In the genomic region with DNA sequence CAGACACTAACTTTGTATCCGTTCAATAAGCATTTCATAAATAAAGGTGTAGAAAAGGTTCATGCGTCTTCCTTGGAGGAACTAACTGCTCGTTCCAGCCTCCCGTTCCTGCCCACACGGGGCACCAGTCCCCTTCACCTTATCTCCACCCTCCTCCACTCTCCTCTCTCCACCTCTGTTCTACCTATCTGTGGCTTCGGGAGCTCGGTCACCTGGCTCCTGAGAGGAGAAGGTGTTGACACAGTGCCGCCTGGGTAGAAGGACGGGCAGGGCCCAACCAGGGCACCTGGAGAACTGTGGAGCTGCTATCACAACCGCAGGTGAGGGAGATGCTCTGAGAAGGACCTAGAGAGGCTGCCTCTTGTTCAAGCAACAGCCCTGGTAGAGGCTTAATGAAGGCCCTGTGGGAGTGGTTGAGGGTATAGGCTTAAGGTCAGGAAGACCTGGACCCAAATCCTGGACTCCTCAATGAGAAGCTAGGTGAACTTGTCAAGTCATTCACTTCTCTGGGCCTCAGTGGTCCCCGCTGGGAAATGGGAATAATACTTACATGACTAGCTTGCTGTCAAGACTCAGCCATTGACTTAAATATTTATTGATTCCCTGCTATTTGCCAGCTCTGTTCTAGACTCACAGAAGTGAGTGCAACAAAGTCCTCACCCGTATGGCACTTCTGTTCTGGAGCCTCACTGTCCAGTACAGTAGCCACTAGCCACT, we compare ENCODE assay signal across 22 cellular contexts. TPM values are rescaled to one million over a fixed set of nuclear protein-coding genes. Genes with fewer than 3 reads are reported as not detected.
A peak's percentile ranks its signal among the peaks of the same experiment; 100 is the strongest.
DNase-seq lines count a peak whose midpoint lies in the region; ATAC-seq, FAIRE-seq and TF ChIP-seq lines count a peak whose summit lies in the region.
"Had no signal": no experiment of that assay in that cellular context is flagged by ENCODE, and none has a peak within 500 bp of the region (broad histone marks: within the 10 kb centered on the region; RNA-seq: fewer than 3 reads in every experiment).

No MANE protein-coding gene starts in this region.

- CTCF ChIA-PET in K562 (lab: Yijun Ruan, JAX; ENCODE audit: low intra/inter-chr PET ratio): no interaction called here

- no peak overlapping the region for H3K56ac ChIP-seq in H9 (ENCODE audit: insufficient read length, low read depth, low read length)

- H3K9me1 ChIP-seq in K562 (ENCODE audit: control insufficient read depth, insufficient read depth, low read length): peaks cover 2% of the 10 kb centered on the region

- intact Hi-C loops in K562 (cut with micrococcal nuclease): no loop called here

- H4K8ac ChIP-seq in H9 (replicated peaks; ENCODE audit: insufficient read length, low read depth, low read length): no peak overlapping the region

- no peaks in the 10 kb centered on the region for H3K23me2 ChIP-seq in H9 (ENCODE audit: insufficient read length, low read depth, low read length, poor library complexity, severe bottlenecking)

- no peak overlapping the region for H2BK120ac ChIP-seq in H9 (ENCODE audit: low read depth, low read length, poor library complexity, severe bottlenecking)

- H3K4me3 Mint-ChIP-seq in H9 (no peak overlapping the region), nephron progenitor cell (no peak overlapping the region)
- H3K4me3 Mint-ChIP-seq: CD14-positive monocyte, T-cell had no signal

- H3K36me3 Mint-ChIP-seq in H9 (ENCODE audit: insufficient read depth in 1 of 3, low read depth in 3 of 3): peaks cover 8 to 19% (median 19%) of the 10 kb centered on the region in 3 experiments
- H3K36me3 Mint-ChIP-seq in nephron progenitor cell (ENCODE audit: low read depth): peaks cover 10% of the 10 kb centered on the region

- no peak overlapping the region for H4K91ac ChIP-seq in H9 (ENCODE audit: insufficient read length, low read depth, low read length)

- TF ChIP-seq RAD21 in K562 (CRISPR knock-in tag; conservative IDR thresholded peaks at IDR 0.05 in 1 of 2, IDR thresholded peaks at IDR 0.05 in 1 of 2): no peak

- no peaks in the 10 kb centered on the region for H3K79me2 ChIP-seq in H9 (ENCODE audit: insufficient read depth, low read length)
- H3K79me2 ChIP-seq in K562 (ENCODE audit: control insufficient read depth, insufficient read depth, low read length): no peaks in the 10 kb centered on the region

- no peak overlapping the region for H3T11ph ChIP-seq in H9 (ENCODE audit: low read length)

- no peak overlapping the region for H3K18ac ChIP-seq in H9 (ENCODE audit: insufficient read length, low read depth, low read length)

- H2BK5ac ChIP-seq in H9 (ENCODE audit: insufficient read length, low read length): no peak overlapping the region

- H2BK15ac ChIP-seq in H9 (ENCODE audit: low read depth, low read length): no peak overlapping the region

- no peak overlapping the region for H3K23ac ChIP-seq in H9 (ENCODE audit: insufficient read length, low read depth, low read length)

- no peaks in the 10 kb centered on the region for H3K9me3 Mint-ChIP-seq in H9
- H3K9me3 Mint-ChIP-seq in nephron progenitor cell: no peaks in the 10 kb centered on the region
- H3K9me3 Mint-ChIP-seq: T-cell had no signal

- no peak for FAIRE-seq in K562 (lab: Jason Lieb, UNC)
- FAIRE-seq: GM19239, RCC 7860 had no signal

- WGBS in H9 (ENCODE audit: extremely low coverage, insufficient read length, low lambda C conversion rate): no CpG with 5 or more reads among the region's 12 CpGs
- WGBS in K562 (ENCODE audit: insufficient coverage, low coverage, missing lambda C conversion rate): 18% methylated on average over 9 of the region's 12 CpGs

- TF ChIP-seq POLR2A in K562 (conservative IDR thresholded peaks at IDR 0.05): no peak

- H3K27me3 ChIP-seq in H9 (ENCODE audit: insufficient read depth, low read length) (no peaks in the 10 kb centered on the region), K562 (ENCODE audit: control insufficient read depth in 2 of 2, insufficient read depth in 2 of 2, low read length in 2 of 2) (no peaks in the 10 kb centered on the region)

- ATAC-seq in K562: 0 out of 3 replicates have a peak, but pooled peaks have one; percentile 22
- no peak for ATAC-seq in GM21619 (IDR thresholded peaks at IDR 0.05; ENCODE audit: unreplicated experiment)
- ATAC-seq in GM19035 (IDR thresholded peaks at IDR 0.05; ENCODE audit: unreplicated experiment): no peak
- no peak for ATAC-seq in stimulated activated naive CD8-positive, alpha-beta T cell treated with anti-CD3 and anti-CD28 coated beads, Interleukin-15, Interleukin-2, amounts not matched to agents 100 U/mL and 50 U/mL, for 24 hours
- ATAC-seq: SK-N-SH treated with all-trans-retinoic acid at 6 μM for 48 hours, T-cell had no signal

- TF ChIP-seq CTCF in H9 (conservative IDR thresholded peaks at IDR 0.05) (no peak), K562 (IDR thresholded peaks at IDR 0.05 in 2 of 3, conservative IDR thresholded peaks at IDR 0.05 in 1 of 3; ENCODE audit: insufficient read depth in 2 of 3, low read depth in 1 of 3, low read length in 3 of 3) (no peak), nephron progenitor cell (IDR thresholded peaks at IDR 0.05) (no peak)

- H2BK12ac ChIP-seq in H9 (ENCODE audit: insufficient read length, low read depth, low read length): no peak overlapping the region

- H3K4me1 Mint-ChIP-seq in H9: 0 out of 4 replicates have a peak, but pooled peaks cover 0 to 3% of the 10 kb centered on the region in 2 experiments
- H3K4me1 Mint-ChIP-seq in nephron progenitor cell: no peaks in the 10 kb centered on the region
- H3K4me1 Mint-ChIP-seq: CD14-positive monocyte, T-cell had no signal

- no peak overlapping the region for H3K27ac ChIP-seq in H9 (ENCODE audit: insufficient read length, low read depth, low read length)
- no peak overlapping the region for H3K27ac ChIP-seq in K562 (ENCODE audit: extremely low read depth, low read depth, low read length)

- H3K4me2 ChIP-seq in H9 (ENCODE audit: insufficient read depth, insufficient read length, low read length) (no peak overlapping the region), K562 (ENCODE audit: insufficient read depth, low read length) (no peak overlapping the region)

- no peaks in the 10 kb centered on the region for H3K79me1 ChIP-seq in H9 (ENCODE audit: insufficient read depth, low read depth, low read length, poor library complexity, severe bottlenecking)

- TF ChIP-seq EP300 in K562 (IDR thresholded peaks at IDR 0.05; ENCODE audit: low read length): no peak

- H4K20me1 ChIP-seq in H9 (ENCODE audit: control insufficient read depth, insufficient read depth, insufficient read length) (no peaks in the 10 kb centered on the region), K562 (replicated peaks; ENCODE audit: control insufficient read depth, insufficient read depth, low read length) (no peaks in the 10 kb centered on the region)

- H3K9me3 ChIP-seq in H9 (ENCODE audit: control insufficient read depth, low read depth, low read length) (no peaks in the 10 kb centered on the region), K562 (replicated peaks; ENCODE audit: control insufficient read depth, insufficient read depth, low read depth, low read length) (no peaks in the 10 kb centered on the region)

- no peak overlapping the region for H3K9ac ChIP-seq in H9 (ENCODE audit: extremely low read depth, insufficient read length, low read length)
- peak overlapping the region in 1 of 2 experiments; percentile 61; a peak in 1 of 4 replicates for H3K9ac ChIP-seq in K562 (ENCODE audit: insufficient read depth in 1 of 2, low read depth in 2 of 2, low read length in 2 of 2)

- H3K4me1 ChIP-seq in H9 (ENCODE audit: insufficient read depth, low read length) (no peaks in the 10 kb centered on the region), K562 (replicated peaks in 1 of 2; ENCODE audit: control insufficient read depth in 2 of 2, insufficient read depth in 2 of 2, low read length in 2 of 2) (no peaks in the 10 kb centered on the region)

- POLR2A ChIA-PET in K562 (lab: Yijun Ruan, JAX): interaction anchor here (0.5 to 1.5 kb wide), 3 partner anchors 11 to 120 kb away, joined by 3 to 7 read pairs (median 3); partner anchors contain the start of gene PELP1

- peak; percentile 13 for DNase-seq in DMS53 treated with DMSO at 0.1 percent for 48 hours (lab: John Stamatoyannopoulos, UW; ENCODE audit: unreplicated experiment)
- DNase-seq in H9: no peak
- DNase-seq in K562 (ENCODE audit: extremely low read depth in 1 of 4, low spot score in 3 of 4): no peak
- DNase-seq in nephron progenitor cell: no peak
- no peak for DNase-seq in activated CD4-positive, alpha-beta T cell treated with anti-CD3 and anti-CD28 coated beads for 1 hour
- no peak for DNase-seq in stimulated activated naive CD8-positive, alpha-beta T cell treated with anti-CD3 and anti-CD28 coated beads, Interleukin-15, Interleukin-2, amounts not matched to agents 100 U/mL and 50 U/mL, for 24 hours
- DNase-seq: GDM1; GOT3; KG1; NCI-H1694 treated with DMSO at 0.1 percent for 48 hours; NCI-H226; NCI-H69; NK-92 treated with Interleukin-12 subunit alpha and Interleukin-12 subunit beta, amount 100 ng/mL, for 24 hours; SHP77 treated with DMSO at 0.1 percent for 48 hours; T-cell had no signal

- H3K4ac ChIP-seq in H9 (ENCODE audit: low read depth, low read length): no peak overlapping the region

- no peak overlapping the region for H4K5ac ChIP-seq in H9 (ENCODE audit: insufficient read length, low read depth, low read length)

- H3K27me3 Mint-ChIP-seq in H9 (ENCODE audit: low read depth): no peaks in the 10 kb centered on the region
- H3K27me3 Mint-ChIP-seq in nephron progenitor cell (ENCODE audit: low read depth, poor library complexity): no peaks in the 10 kb centered on the region
- H3K27me3 Mint-ChIP-seq: T-cell had no signal

- H2AFZ ChIP-seq in H9 (ENCODE audit: low read length): no peak overlapping the region
- no peak overlapping the region for H2AFZ ChIP-seq in K562 (ENCODE audit: low read depth, low read length)

- H3K27ac Mint-ChIP-seq in H9: peak overlapping the region; percentile 57 to 74 (median 68); a peak in 3 of 7 replicates
- H3K27ac Mint-ChIP-seq in nephron progenitor cell: peak overlapping the region; percentile 90
- H3K27ac Mint-ChIP-seq: T-cell had no signal

- H3K14ac ChIP-seq in H9 (ENCODE audit: insufficient read depth, low read length): no peak overlapping the region

- in situ Hi-C loops in K562 (cut with MboI): no loop called here

- H3K4me3 ChIP-seq in K562: no peak overlapping the region

- BruUV-seq in K562 (replicated peaks; lab: Mats Ljungman, UMichigan): no TSS peak

- H3K36me3 ChIP-seq in K562 (ENCODE audit: control insufficient read depth, insufficient read depth, low read length): no peaks in the 10 kb centered on the region

- no peak overlapping the region for H2BK20ac ChIP-seq in H9 (ENCODE audit: low read depth, low read length, poor library complexity, severe bottlenecking)

- H2AK5ac ChIP-seq in H9 (ENCODE audit: insufficient read length, low read length): no peak overlapping the region

RNA-seq across cellular contexts. Expression of gene MINK1, which starts 9.6 kb away (rescaled TPM):
- total RNA-seq in H9 (2021) (64.3 and 68.8 TPM in 2 replicates), K562 (2014; rRNA removed) (14.1 and 17.2 TPM in 2 replicates), K562 (2014; rRNA removed; fragmentation: Illumina TruSeq; extraction: Trizol) (12.3 and 14.9 TPM in 2 replicates), K562 (2015; rRNA removed; fragmentation: Illumina TruSeq; extraction: Trizol) (10.9 and 11.0 TPM in 2 replicates), K562 (2021) (43.3 and 54.2 TPM in 2 replicates)
- 205 and 448 TPM in 2 replicates for total RNA-seq in K562 (2011; cell fraction: chromatin; rRNA removed; ENCODE audit: low replicate concordance)
- 160 and 197 TPM in 2 replicates for total RNA-seq in K562 (2011; cell fraction: nucleolus; rRNA removed)
- 160 and 166 TPM in 2 replicates for total RNA-seq in K562 (2011; cell fraction: nucleoplasm; rRNA removed)
- polyA plus RNA-seq in K562 (2011; rRNA removed) (18.8 and 33.6 TPM in 2 replicates), K562 (2014; fragmentation: Illumina TruSeq; extraction: Trizol) (26.9 and 29.4 TPM in 2 replicates), K562 (2014; fragmentation: Nextera tagmentation; extraction: Ambion mirVana) (under 1 TPM; 0.11 to 0.28 TPM), K562 (2014; rRNA removed) (28.2 and 45.4 TPM in 2 replicates)
- 8.5 and 12.5 TPM in 2 replicates for polyA plus RNA-seq in K562 (2011; cell fraction: cytosol; rRNA removed)
- 151 and 169 TPM in 2 replicates for polyA plus RNA-seq in K562 (2011; cell fraction: nucleus; rRNA removed)
- 31.6 and 41.0 TPM in 2 replicates for polyA plus RNA-seq in K562 (2012)
- 28.0 and 28.6 TPM in 2 replicates for polyA minus RNA-seq in K562 (2011; rRNA and poly(A)+ RNA removed)
- polyA minus RNA-seq in K562 (2011; cell fraction: cytosol; rRNA and poly(A)+ RNA removed): 15.7 and 18.2 TPM in 2 replicates
- 25.7 and 30.1 TPM in 2 replicates for polyA minus RNA-seq in K562 (2011; cell fraction: nucleus; rRNA and poly(A)+ RNA removed)

RNA-seq across cellular contexts. Expression of gene PLD2, which starts 16.6 kb away (rescaled TPM):
- total RNA-seq in H9 (2021) (63.3 and 66.6 TPM in 2 replicates), K562 (2014; rRNA removed) (4.2 and 6.9 TPM in 2 replicates), K562 (2014; rRNA removed; fragmentation: Illumina TruSeq; extraction: Trizol) (2.0 and 2.7 TPM in 2 replicates), K562 (2015; rRNA removed; fragmentation: Illumina TruSeq; extraction: Trizol) (2.9 and 3.4 TPM in 2 replicates), K562 (2021) (6.7 and 7.5 TPM in 2 replicates)
- total RNA-seq in K562 (2011; cell fraction: chromatin; rRNA removed; ENCODE audit: low replicate concordance): 21.7 and 42.4 TPM in 2 replicates
- 23.4 and 23.7 TPM in 2 replicates for total RNA-seq in K562 (2011; cell fraction: nucleolus; rRNA removed)
- total RNA-seq in K562 (2011; cell fraction: nucleoplasm; rRNA removed): 14.7 and 16.0 TPM in 2 replicates
- polyA plus RNA-seq in K562 (2011; rRNA removed) (3.2 and 4.9 TPM in 2 replicates), K562 (2014; fragmentation: Illumina TruSeq; extraction: Trizol) (3.3 and 4.8 TPM in 2 replicates), K562 (2014; fragmentation: Nextera tagmentation; extraction: Ambion mirVana) (under 1 TPM; 0.20 to 0.27 TPM), K562 (2014; rRNA removed) (3.7 and 5.2 TPM in 2 replicates)
- 2.3 and 3.6 TPM in 2 replicates for polyA plus RNA-seq in K562 (2011; cell fraction: cytosol; rRNA removed)
- 17.5 and 24.8 TPM in 2 replicates for polyA plus RNA-seq in K562 (2011; cell fraction: nucleus; rRNA removed)
- polyA plus RNA-seq in K562 (2012): 4.0 and 6.4 TPM in 2 replicates
- 2.9 and 3.3 TPM in 2 replicates for polyA minus RNA-seq in K562 (2011; rRNA and poly(A)+ RNA removed)
- 1.6 and 2.5 TPM in 2 replicates for polyA minus RNA-seq in K562 (2011; cell fraction: cytosol; rRNA and poly(A)+ RNA removed)
- polyA minus RNA-seq in K562 (2011; cell fraction: nucleus; rRNA and poly(A)+ RNA removed): 3.0 and 4.4 TPM in 2 replicates

RNA-seq across cellular contexts. Expression of gene PSMB6, which starts 27.6 kb away (rescaled TPM):
- total RNA-seq in H9 (2021) (244 and 247 TPM in 2 replicates), K562 (2014; rRNA removed) (209 and 307 TPM in 2 replicates), K562 (2014; rRNA removed; fragmentation: Illumina TruSeq; extraction: Trizol) (132 and 163 TPM in 2 replicates), K562 (2015; rRNA removed; fragmentation: Illumina TruSeq; extraction: Trizol) (196 and 197 TPM in 2 replicates), K562 (2021) (153 and 159 TPM in 2 replicates)
- total RNA-seq in K562 (2011; cell fraction: chromatin; rRNA removed; ENCODE audit: low replicate concordance): 19.0 and 41.6 TPM in 2 replicates
- 45.5 and 47.4 TPM in 2 replicates for total RNA-seq in K562 (2011; cell fraction: nucleolus; rRNA removed)
- total RNA-seq in K562 (2011; cell fraction: nucleoplasm; rRNA removed): 33.1 and 37.2 TPM in 2 replicates
- polyA plus RNA-seq in K562 (2011; rRNA removed) (185 TPM in 2 replicates), K562 (2014; fragmentation: Illumina TruSeq; extraction: Trizol) (245 and 270 TPM in 2 replicates), K562 (2014; fragmentation: Nextera tagmentation; extraction: Ambion mirVana) (100 to 1,000 TPM; 345 to 553 TPM), K562 (2014; rRNA removed) (184 and 265 TPM in 2 replicates)
- 318 and 400 TPM in 2 replicates for polyA plus RNA-seq in K562 (2011; cell fraction: cytosol; rRNA removed)
- 79.5 and 80.2 TPM in 2 replicates for polyA plus RNA-seq in K562 (2011; cell fraction: nucleus; rRNA removed)
- polyA plus RNA-seq in K562 (2012): 133 and 216 TPM in 2 replicates
- 126 and 163 TPM in 2 replicates for polyA minus RNA-seq in K562 (2011; rRNA and poly(A)+ RNA removed)
- 54.0 and 69.1 TPM in 2 replicates for polyA minus RNA-seq in K562 (2011; cell fraction: cytosol; rRNA and poly(A)+ RNA removed)
- 11.4 and 18.9 TPM in 2 replicates for polyA minus RNA-seq in K562 (2011; cell fraction: nucleus; rRNA and poly(A)+ RNA removed)

RNA-seq across cellular contexts. Expression of gene GLTPD2, which starts 34.8 kb away (rescaled TPM):
- total RNA-seq in H9 (2021): not detected in 2 replicates
- not detected in 2 replicates for total RNA-seq in K562 (2011; cell fraction: chromatin; rRNA removed; ENCODE audit: low replicate concordance)
- total RNA-seq in K562 (2011; cell fraction: nucleolus; rRNA removed): not detected in 2 replicates
- total RNA-seq in K562 (2011; cell fraction: nucleoplasm; rRNA removed): not detected in 2 replicates
- total RNA-seq in K562 (2014; rRNA removed): not detected in 2 replicates
- total RNA-seq in K562 (2014; rRNA removed; fragmentation: Illumina TruSeq; extraction: Trizol): not detected in 2 replicates
- not detected in 2 replicates for total RNA-seq in K562 (2015; rRNA removed; fragmentation: Illumina TruSeq; extraction: Trizol)
- not detected in 2 replicates for total RNA-seq in K562 (2021)
- not detected in 2 replicates for polyA plus RNA-seq in K562 (2011; rRNA removed)
- not detected in 2 replicates for polyA plus RNA-seq in K562 (2011; cell fraction: cytosol; rRNA removed)
- not detected in 2 replicates for polyA plus RNA-seq in K562 (2011; cell fraction: nucleus; rRNA removed)
- polyA plus RNA-seq in K562 (2012): 0.12 and 0.22 TPM in 2 replicates
- polyA plus RNA-seq in K562 (2014; fragmentation: Illumina TruSeq; extraction: Trizol): not detected in 2 replicates
- not detected for polyA plus RNA-seq in K562 (2014; fragmentation: Nextera tagmentation; extraction: Ambion mirVana)
- not detected in 2 replicates for polyA plus RNA-seq in K562 (2014; rRNA removed)
- not detected in 2 replicates for polyA minus RNA-seq in K562 (2011; rRNA and poly(A)+ RNA removed)
- not detected in 2 replicates for polyA minus RNA-seq in K562 (2011; cell fraction: cytosol; rRNA and poly(A)+ RNA removed)
- polyA minus RNA-seq in K562 (2011; cell fraction: nucleus; rRNA and poly(A)+ RNA removed): not detected in 2 replicates
- total RNA-seq: Daoy, T-cell had no signal
